ENCODE assay signal across 1 cellular context in the genomic region with DNA sequence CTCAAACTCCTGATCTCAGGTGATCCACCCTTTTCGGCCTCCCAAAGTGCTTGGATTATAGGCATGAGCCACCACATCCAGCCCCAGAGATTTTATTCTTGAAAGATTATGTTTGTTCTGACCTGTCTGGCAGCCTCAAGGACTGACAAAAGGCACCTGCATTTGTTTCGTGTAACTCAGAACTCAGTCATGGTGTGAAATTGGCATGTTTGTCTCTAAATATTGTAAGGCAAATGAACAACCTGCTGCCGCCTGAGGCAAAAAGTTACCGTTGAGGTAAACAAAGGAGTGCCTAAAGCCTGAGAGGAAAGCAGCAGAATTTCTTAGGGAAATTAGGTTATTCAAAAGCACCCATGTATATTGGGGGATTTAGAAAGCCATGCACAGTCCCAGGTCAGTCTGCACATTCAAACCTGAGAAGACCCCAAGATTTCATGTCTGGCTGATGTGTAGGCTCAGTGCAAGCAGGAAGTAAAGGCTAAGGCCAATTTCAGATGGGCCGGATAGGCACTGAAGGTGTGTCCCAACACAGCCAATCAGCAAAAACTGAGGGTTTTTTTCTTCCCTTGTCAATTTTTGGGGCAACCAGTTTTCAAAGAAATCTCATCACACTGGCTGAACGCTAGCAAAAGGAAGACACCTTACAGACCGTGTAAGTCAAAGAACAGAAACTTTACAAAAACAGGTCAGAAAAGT.
TF ChIP-seq lines count a peak whose summit lies in the region.

No MANE protein-coding gene starts in this region.

TF ChIP-seq in GM23338, 12 proteins besides CTCF, POLR2A, EP300 and RAD21 (continued from another document):
- TF ChIP-seq ZNF331 (CRISPR knock-in tag; IDR thresholded peaks at IDR 0.05; ENCODE audit: low read depth) (no peak), CREB1 (CRISPR knock-in tag; IDR thresholded peaks at IDR 0.05; ENCODE audit: low read depth) (no peak), STAT1 (IDR thresholded peaks at IDR 0.05; ENCODE audit: unreplicated experiment) (no peak), EZH2 (IDR thresholded peaks at IDR 0.05; ENCODE audit: low read depth, unreplicated experiment) (no peak), JUNB (IDR thresholded peaks at IDR 0.05; ENCODE audit: unreplicated experiment) (no peak), EZH2phosphoT487 (IDR thresholded peaks at IDR 0.05; ENCODE audit: unreplicated experiment) (no peak)
- TF ChIP-seq, protein P1, sequence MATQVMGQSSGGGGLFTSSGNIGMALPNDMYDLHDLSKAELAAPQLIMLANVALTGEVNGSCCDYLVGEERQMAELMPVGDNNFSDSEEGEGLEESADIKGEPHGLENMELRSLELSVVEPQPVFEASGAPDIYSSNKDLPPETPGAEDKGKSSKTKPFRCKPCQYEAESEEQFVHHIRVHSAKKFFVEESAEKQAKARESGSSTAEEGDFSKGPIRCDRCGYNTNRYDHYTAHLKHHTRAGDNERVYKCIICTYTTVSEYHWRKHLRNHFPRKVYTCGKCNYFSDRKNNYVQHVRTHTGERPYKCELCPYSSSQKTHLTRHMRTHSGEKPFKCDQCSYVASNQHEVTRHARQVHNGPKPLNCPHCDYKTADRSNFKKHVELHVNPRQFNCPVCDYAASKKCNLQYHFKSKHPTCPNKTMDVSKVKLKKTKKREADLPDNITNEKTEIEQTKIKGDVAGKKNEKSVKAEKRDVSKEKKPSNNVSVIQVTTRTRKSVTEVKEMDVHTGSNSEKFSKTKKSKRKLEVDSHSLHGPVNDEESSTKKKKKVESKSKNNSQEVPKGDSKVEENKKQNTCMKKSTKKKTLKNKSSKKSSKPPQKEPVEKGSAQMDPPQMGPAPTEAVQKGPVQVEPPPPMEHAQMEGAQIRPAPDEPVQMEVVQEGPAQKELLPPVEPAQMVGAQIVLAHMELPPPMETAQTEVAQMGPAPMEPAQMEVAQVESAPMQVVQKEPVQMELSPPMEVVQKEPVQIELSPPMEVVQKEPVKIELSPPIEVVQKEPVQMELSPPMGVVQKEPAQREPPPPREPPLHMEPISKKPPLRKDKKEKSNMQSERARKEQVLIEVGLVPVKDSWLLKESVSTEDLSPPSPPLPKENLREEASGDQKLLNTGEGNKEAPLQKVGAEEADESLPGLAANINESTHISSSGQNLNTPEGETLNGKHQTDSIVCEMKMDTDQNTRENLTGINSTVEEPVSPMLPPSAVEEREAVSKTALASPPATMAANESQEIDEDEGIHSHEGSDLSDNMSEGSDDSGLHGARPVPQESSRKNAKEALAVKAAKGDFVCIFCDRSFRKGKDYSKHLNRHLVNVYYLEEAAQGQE (IDR thresholded peaks at IDR 0.05; ENCODE audit: unreplicated experiment), result no peak
